In genomic region chr20:17636523-17637412, GRCh38 we compare ENCODE assay signal across 1 cellular context.
TF ChIP-seq lines count a peak whose summit lies in the region.

No MANE protein-coding gene starts in this region.

TF ChIP-seq in HepG2, 621 proteins besides CTCF, POLR2A, EP300 and RAD21 (continued from another document and continues in another):
- TF ChIP-seq MATR3 (CRISPR knock-in tag; IDR thresholded peaks at IDR 0.05), result no peak
- TF ChIP-seq ZNF274 (CRISPR knock-in tag; IDR thresholded peaks at IDR 0.05), result no peak
- TF ChIP-seq SKI (IDR thresholded peaks at IDR 0.05; ENCODE audit: partially characterized antibody), result no peak
- TF ChIP-seq THAP11 (CRISPR knock-in tag; IDR thresholded peaks at IDR 0.05), result no peak
- TF ChIP-seq ZNF260 (CRISPR knock-in tag; IDR thresholded peaks at IDR 0.05; ENCODE audit: borderline replicate concordance, low read depth), result no peak
- TF ChIP-seq ZBTB2 (CRISPR knock-in tag; IDR thresholded peaks at IDR 0.05; ENCODE audit: low read depth), result no peak
- TF ChIP-seq IRX3 (CRISPR knock-in tag; IDR thresholded peaks at IDR 0.05; ENCODE audit: borderline replicate concordance, low read depth), result no peak
- no peak for TF ChIP-seq TMF1 (CRISPR knock-in tag; IDR thresholded peaks at IDR 0.05; ENCODE audit: low read depth)
- TF ChIP-seq ZNF607 (CRISPR knock-in tag; IDR thresholded peaks at IDR 0.05; ENCODE audit: borderline replicate concordance), result no peak
- TF ChIP-seq RBM22 (optimal IDR thresholded peaks at IDR 0.05; ENCODE audit: low read length), result peak; percentile 76
- no peak for TF ChIP-seq ZNF547 (CRISPR knock-in tag; IDR thresholded peaks at IDR 0.05)
- no peak for TF ChIP-seq ZNF546 (CRISPR knock-in tag; conservative IDR thresholded peaks at IDR 0.05)
- TF ChIP-seq ZNF879 (CRISPR knock-in tag; IDR thresholded peaks at IDR 0.05), result no peak
- TF ChIP-seq HNF4G (IDR thresholded peaks at IDR 0.05; ENCODE audit: borderline replicate concordance, low read depth, low read length), result no peak
- TF ChIP-seq HNF4G (CRISPR knock-in tag; IDR thresholded peaks at IDR 0.05; ENCODE audit: borderline replicate concordance, low read depth), result no peak
- TF ChIP-seq, protein P1, sequence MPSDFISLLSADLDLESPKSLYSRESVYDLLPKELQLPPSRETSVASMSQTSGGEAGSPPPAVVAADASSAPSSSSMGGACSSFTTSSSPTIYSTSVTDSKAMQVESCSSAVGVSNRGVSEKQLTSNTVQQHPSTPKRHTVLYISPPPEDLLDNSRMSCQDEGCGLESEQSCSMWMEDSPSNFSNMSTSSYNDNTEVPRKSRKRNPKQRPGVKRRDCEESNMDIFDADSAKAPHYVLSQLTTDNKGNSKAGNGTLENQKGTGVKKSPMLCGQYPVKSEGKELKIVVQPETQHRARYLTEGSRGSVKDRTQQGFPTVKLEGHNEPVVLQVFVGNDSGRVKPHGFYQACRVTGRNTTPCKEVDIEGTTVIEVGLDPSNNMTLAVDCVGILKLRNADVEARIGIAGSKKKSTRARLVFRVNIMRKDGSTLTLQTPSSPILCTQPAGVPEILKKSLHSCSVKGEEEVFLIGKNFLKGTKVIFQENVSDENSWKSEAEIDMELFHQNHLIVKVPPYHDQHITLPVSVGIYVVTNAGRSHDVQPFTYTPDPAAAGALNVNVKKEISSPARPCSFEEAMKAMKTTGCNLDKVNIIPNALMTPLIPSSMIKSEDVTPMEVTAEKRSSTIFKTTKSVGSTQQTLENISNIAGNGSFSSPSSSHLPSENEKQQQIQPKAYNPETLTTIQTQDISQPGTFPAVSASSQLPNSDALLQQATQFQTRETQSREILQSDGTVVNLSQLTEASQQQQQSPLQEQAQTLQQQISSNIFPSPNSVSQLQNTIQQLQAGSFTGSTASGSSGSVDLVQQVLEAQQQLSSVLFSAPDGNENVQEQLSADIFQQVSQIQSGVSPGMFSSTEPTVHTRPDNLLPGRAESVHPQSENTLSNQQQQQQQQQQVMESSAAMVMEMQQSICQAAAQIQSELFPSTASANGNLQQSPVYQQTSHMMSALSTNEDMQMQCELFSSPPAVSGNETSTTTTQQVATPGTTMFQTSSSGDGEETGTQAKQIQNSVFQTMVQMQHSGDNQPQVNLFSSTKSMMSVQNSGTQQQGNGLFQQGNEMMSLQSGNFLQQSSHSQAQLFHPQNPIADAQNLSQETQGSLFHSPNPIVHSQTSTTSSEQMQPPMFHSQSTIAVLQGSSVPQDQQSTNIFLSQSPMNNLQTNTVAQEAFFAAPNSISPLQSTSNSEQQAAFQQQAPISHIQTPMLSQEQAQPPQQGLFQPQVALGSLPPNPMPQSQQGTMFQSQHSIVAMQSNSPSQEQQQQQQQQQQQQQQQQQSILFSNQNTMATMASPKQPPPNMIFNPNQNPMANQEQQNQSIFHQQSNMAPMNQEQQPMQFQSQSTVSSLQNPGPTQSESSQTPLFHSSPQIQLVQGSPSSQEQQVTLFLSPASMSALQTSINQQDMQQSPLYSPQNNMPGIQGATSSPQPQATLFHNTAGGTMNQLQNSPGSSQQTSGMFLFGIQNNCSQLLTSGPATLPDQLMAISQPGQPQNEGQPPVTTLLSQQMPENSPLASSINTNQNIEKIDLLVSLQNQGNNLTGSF (CRISPR knock-in tag; IDR thresholded peaks at IDR 0.05), result 0 out of 2 replicates have a peak, but pooled peaks have one; percentile 12
- 0 out of 2 replicates have a peak, but pooled peaks have one; percentile 45 for TF ChIP-seq ARHGAP35 (CRISPR knock-in tag; IDR thresholded peaks at IDR 0.05; ENCODE audit: borderline replicate concordance)
- peak; percentile 42; the same call in 1 of the 2 replicates for TF ChIP-seq AKAP8 (CRISPR knock-in tag; IDR thresholded peaks at IDR 0.05)
- no peak for TF ChIP-seq ZFP82 (CRISPR knock-in tag; IDR thresholded peaks at IDR 0.05; ENCODE audit: borderline replicate concordance)
- no peak for TF ChIP-seq ZNF431 (CRISPR knock-in tag; IDR thresholded peaks at IDR 0.05; ENCODE audit: borderline replicate concordance, low read depth)
- no peak for TF ChIP-seq MXI1 (IDR thresholded peaks at IDR 0.05; ENCODE audit: borderline replicate concordance, low read depth, low read length)
- no peak for TF ChIP-seq POLR2AphosphoS2 (IDR thresholded peaks at IDR 0.05; ENCODE audit: low read depth, low read length)
- TF ChIP-seq JARID2 (CRISPR knock-in tag; IDR thresholded peaks at IDR 0.05; ENCODE audit: insufficient replicate concordance), result no peak
- TF ChIP-seq CCDC6 (CRISPR knock-in tag; IDR thresholded peaks at IDR 0.05), result no peak
- no peak for TF ChIP-seq ATAD3A (CRISPR knock-in tag; IDR thresholded peaks at IDR 0.05)
- TF ChIP-seq, protein P2, sequence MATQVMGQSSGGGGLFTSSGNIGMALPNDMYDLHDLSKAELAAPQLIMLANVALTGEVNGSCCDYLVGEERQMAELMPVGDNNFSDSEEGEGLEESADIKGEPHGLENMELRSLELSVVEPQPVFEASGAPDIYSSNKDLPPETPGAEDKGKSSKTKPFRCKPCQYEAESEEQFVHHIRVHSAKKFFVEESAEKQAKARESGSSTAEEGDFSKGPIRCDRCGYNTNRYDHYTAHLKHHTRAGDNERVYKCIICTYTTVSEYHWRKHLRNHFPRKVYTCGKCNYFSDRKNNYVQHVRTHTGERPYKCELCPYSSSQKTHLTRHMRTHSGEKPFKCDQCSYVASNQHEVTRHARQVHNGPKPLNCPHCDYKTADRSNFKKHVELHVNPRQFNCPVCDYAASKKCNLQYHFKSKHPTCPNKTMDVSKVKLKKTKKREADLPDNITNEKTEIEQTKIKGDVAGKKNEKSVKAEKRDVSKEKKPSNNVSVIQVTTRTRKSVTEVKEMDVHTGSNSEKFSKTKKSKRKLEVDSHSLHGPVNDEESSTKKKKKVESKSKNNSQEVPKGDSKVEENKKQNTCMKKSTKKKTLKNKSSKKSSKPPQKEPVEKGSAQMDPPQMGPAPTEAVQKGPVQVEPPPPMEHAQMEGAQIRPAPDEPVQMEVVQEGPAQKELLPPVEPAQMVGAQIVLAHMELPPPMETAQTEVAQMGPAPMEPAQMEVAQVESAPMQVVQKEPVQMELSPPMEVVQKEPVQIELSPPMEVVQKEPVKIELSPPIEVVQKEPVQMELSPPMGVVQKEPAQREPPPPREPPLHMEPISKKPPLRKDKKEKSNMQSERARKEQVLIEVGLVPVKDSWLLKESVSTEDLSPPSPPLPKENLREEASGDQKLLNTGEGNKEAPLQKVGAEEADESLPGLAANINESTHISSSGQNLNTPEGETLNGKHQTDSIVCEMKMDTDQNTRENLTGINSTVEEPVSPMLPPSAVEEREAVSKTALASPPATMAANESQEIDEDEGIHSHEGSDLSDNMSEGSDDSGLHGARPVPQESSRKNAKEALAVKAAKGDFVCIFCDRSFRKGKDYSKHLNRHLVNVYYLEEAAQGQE (IDR thresholded peaks at IDR 0.05; ENCODE audit: borderline replicate concordance in 1 of 2, low read depth in 1 of 2, low read length in 2 of 2), result no peak
- TF ChIP-seq POGZ (CRISPR knock-in tag; IDR thresholded peaks at IDR 0.05), result no peak
- TF ChIP-seq ZNF839 (CRISPR knock-in tag; IDR thresholded peaks at IDR 0.05; ENCODE audit: borderline replicate concordance), result no peak
- TF ChIP-seq SMAD3 (CRISPR knock-in tag; IDR thresholded peaks at IDR 0.05), result no peak
- TF ChIP-seq NAIF1 (CRISPR knock-in tag; IDR thresholded peaks at IDR 0.05; ENCODE audit: borderline replicate concordance), result no peak
- no peak for TF ChIP-seq ZNF124 (CRISPR knock-in tag; IDR thresholded peaks at IDR 0.05)
- TF ChIP-seq, protein P3, sequence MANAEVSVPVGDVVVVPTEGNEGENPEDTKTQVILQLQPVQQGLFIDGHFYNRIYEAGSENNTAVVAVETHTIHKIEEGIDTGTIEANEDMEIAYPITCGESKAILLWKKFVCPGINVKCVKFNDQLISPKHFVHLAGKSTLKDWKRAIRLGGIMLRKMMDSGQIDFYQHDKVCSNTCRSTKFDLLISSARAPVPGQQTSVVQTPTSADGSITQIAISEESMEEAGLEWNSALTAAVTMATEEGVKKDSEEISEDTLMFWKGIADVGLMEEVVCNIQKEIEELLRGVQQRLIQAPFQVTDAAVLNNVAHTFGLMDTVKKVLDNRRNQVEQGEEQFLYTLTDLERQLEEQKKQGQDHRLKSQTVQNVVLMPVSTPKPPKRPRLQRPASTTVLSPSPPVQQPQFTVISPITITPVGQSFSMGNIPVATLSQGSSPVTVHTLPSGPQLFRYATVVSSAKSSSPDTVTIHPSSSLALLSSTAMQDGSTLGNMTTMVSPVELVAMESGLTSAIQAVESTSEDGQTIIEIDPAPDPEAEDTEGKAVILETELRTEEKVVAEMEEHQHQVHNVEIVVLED (CRISPR knock-in tag; IDR thresholded peaks at IDR 0.05; ENCODE audit: borderline replicate concordance), result no peak
- 0 out of 2 replicates have a peak, but pooled peaks have one; percentile 19 for TF ChIP-seq ZZZ3 (CRISPR knock-in tag; IDR thresholded peaks at IDR 0.05; ENCODE audit: borderline replicate concordance)
- TF ChIP-seq JUN (CRISPR knock-in tag; IDR thresholded peaks at IDR 0.05), result no peak
- TF ChIP-seq, protein P4, sequence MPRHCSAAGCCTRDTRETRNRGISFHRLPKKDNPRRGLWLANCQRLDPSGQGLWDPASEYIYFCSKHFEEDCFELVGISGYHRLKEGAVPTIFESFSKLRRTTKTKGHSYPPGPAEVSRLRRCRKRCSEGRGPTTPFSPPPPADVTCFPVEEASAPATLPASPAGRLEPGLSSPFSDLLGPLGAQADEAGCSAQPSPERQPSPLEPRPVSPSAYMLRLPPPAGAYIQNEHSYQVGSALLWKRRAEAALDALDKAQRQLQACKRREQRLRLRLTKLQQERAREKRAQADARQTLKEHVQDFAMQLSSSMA (CRISPR knock-in tag; IDR thresholded peaks at IDR 0.05), result 0 out of 2 replicates have a peak, but pooled peaks have one; percentile 19
- no peak for TF ChIP-seq ZFAT (CRISPR knock-in tag; conservative IDR thresholded peaks at IDR 0.05)
- TF ChIP-seq MYNN (CRISPR knock-in tag; IDR thresholded peaks at IDR 0.05; ENCODE audit: low read depth), result no peak
- TF ChIP-seq, protein P5, sequence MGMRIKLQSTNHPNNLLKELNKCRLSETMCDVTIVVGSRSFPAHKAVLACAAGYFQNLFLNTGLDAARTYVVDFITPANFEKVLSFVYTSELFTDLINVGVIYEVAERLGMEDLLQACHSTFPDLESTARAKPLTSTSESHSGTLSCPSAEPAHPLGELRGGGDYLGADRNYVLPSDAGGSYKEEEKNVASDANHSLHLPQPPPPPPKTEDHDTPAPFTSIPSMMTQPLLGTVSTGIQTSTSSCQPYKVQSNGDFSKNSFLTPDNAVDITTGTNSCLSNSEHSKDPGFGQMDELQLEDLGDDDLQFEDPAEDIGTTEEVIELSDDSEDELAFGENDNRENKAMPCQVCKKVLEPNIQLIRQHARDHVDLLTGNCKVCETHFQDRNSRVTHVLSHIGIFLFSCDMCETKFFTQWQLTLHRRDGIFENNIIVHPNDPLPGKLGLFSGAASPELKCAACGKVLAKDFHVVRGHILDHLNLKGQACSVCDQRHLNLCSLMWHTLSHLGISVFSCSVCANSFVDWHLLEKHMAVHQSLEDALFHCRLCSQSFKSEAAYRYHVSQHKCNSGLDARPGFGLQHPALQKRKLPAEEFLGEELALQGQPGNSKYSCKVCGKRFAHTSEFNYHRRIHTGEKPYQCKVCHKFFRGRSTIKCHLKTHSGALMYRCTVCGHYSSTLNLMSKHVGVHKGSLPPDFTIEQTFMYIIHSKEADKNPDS (CRISPR knock-in tag; IDR thresholded peaks at IDR 0.05), result no peak
- no peak for TF ChIP-seq BRD4 (CRISPR knock-in tag; IDR thresholded peaks at IDR 0.05)
- TF ChIP-seq ZFP90 (CRISPR knock-in tag; IDR thresholded peaks at IDR 0.05; ENCODE audit: borderline replicate concordance), result no peak
- no peak for TF ChIP-seq MAFG (CRISPR knock-in tag; IDR thresholded peaks at IDR 0.05)
- TF ChIP-seq ZNF235 (CRISPR knock-in tag; IDR thresholded peaks at IDR 0.05; ENCODE audit: borderline replicate concordance), result no peak
- no peak for TF ChIP-seq NCOA5 (CRISPR knock-in tag; IDR thresholded peaks at IDR 0.05)
- TF ChIP-seq ZBTB10 (CRISPR knock-in tag; IDR thresholded peaks at IDR 0.05; ENCODE audit: borderline replicate concordance), result no peak
- no peak for TF ChIP-seq HES4 (CRISPR knock-in tag; IDR thresholded peaks at IDR 0.05; ENCODE audit: borderline replicate concordance)
- peak; percentile 14; the same call in 1 of the 2 replicates for TF ChIP-seq POLR2G (IDR thresholded peaks at IDR 0.05; ENCODE audit: low read depth, low read length)
- TF ChIP-seq MTF2 (CRISPR knock-in tag; IDR thresholded peaks at IDR 0.05; ENCODE audit: borderline replicate concordance), result no peak
- 0 out of 2 replicates have a peak, but pooled peaks have one; percentile 16 for TF ChIP-seq RBFOX2 (IDR thresholded peaks at IDR 0.05; ENCODE audit: low read depth, low read length)
- no peak for TF ChIP-seq ELF4 (CRISPR knock-in tag; IDR thresholded peaks at IDR 0.05; ENCODE audit: borderline replicate concordance)
